Comparison of ENCODE assay signal across 1 cellular context in the genomic region with DNA sequence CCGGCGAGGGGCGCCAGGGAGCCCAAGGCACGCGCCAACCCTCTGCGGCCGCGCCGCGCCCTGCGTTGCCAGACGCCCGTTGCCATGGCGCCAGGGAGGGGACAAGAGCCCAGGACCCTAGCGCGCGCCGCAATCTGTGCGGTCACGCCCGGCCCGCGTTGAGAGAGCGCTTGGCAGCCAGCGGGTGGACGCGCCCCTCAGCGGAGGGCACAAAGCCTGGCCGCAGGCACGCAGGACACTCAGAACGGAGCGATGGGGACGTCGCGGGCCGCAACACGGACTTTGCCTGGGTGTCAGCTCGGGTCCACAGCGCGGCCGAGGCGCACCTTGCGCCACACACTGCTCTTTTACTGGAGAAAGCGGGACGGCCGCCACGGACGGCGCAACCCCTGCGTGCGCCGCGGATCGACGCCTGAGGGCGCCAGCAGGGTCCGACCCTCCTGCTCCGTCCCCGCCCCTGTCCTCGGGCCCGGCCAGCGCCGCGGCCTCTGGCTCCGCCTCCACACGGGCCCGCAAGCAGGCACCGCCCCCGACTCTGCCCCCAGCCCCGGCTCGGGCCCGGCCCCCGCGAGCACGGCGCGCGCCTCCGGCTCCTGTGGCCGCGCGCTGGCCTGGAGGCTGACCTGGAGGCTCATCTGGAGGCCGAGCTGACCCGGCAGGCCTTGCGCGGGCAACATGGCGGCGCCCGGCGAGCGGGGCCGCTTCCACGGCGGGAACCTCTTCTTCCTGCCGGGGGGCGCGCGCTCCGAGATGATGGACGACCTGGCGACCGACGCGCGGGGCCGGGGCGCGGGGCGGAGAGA.
TF ChIP-seq lines count a peak whose summit lies in the region.

A gene (plus strand): TSS at position 650 of the 803 bp plus-strand sequence. CDS start 26 bp downstream, at position 676.

TF ChIP-seq in K562, 482 proteins besides CTCF, POLR2A, EP300 and RAD21 (continued from another document and continues in another):
- TF ChIP-seq, protein P1, sequence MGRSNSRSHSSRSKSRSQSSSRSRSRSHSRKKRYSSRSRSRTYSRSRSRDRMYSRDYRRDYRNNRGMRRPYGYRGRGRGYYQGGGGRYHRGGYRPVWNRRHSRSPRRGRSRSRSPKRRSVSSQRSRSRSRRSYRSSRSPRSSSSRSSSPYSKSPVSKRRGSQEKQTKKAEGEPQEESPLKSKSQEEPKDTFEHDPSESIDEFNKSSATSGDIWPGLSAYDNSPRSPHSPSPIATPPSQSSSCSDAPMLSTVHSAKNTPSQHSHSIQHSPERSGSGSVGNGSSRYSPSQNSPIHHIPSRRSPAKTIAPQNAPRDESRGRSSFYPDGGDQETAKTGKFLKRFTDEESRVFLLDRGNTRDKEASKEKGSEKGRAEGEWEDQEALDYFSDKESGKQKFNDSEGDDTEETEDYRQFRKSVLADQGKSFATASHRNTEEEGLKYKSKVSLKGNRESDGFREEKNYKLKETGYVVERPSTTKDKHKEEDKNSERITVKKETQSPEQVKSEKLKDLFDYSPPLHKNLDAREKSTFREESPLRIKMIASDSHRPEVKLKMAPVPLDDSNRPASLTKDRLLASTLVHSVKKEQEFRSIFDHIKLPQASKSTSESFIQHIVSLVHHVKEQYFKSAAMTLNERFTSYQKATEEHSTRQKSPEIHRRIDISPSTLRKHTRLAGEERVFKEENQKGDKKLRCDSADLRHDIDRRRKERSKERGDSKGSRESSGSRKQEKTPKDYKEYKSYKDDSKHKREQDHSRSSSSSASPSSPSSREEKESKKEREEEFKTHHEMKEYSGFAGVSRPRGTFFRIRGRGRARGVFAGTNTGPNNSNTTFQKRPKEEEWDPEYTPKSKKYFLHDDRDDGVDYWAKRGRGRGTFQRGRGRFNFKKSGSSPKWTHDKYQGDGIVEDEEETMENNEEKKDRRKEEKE (IDR thresholded peaks at IDR 0.05; ENCODE audit: borderline replicate concordance in 1 of 2, control insufficient read depth in 1 of 2, low read depth in 2 of 2, low read length in 1 of 2), result peak in 1 of 2 experiments; percentile 88; a peak in 2 of 4 replicates
- TF ChIP-seq, protein P2, sequence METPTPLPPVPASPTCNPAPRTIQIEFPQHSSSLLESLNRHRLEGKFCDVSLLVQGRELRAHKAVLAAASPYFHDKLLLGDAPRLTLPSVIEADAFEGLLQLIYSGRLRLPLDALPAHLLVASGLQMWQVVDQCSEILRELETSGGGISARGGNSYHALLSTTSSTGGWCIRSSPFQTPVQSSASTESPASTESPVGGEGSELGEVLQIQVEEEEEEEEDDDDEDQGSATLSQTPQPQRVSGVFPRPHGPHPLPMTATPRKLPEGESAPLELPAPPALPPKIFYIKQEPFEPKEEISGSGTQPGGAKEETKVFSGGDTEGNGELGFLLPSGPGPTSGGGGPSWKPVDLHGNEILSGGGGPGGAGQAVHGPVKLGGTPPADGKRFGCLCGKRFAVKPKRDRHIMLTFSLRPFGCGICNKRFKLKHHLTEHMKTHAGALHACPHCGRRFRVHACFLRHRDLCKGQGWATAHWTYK (CRISPR knock-in tag; IDR thresholded peaks at IDR 0.05), result peak; percentile 68; the same call in 1 of the 2 replicates
- TF ChIP-seq POU5F1 (IDR thresholded peaks at IDR 0.05; ENCODE audit: borderline replicate concordance, low read depth, low read length, partially characterized antibody) (no peak), FIP1L1 (IDR thresholded peaks at IDR 0.05; ENCODE audit: low read depth, low read length, poor library complexity, severe bottlenecking) (peak; percentile 95), GATA2 (CRISPR knock-in tag; IDR thresholded peaks at IDR 0.05) (no peak), MECOM (CRISPR knock-in tag; IDR thresholded peaks at IDR 0.05) (no peak), OTX1 (CRISPR knock-in tag; IDR thresholded peaks at IDR 0.05) (no peak), ZNF124 (CRISPR knock-in tag; IDR thresholded peaks at IDR 0.05) (peak; percentile 67; the same call in 1 of the 2 replicates), BACH1 (tag; IDR thresholded peaks at IDR 0.05) (no peak; the same call in 1 of the 2 replicates), TAF1 (IDR thresholded peaks at IDR 0.05; ENCODE audit: control insufficient read depth, extremely low read depth, insufficient read depth, low read length, severe bottlenecking) (peak; percentile 88), MEF2D (tag; conservative IDR thresholded peaks at IDR 0.05; ENCODE audit: low read depth) (no peak), RBM14 (IDR thresholded peaks at IDR 0.05; ENCODE audit: borderline replicate concordance, insufficient read depth, low read depth, low read length) (no peak), BHLHE40 (IDR thresholded peaks at IDR 0.05; ENCODE audit: low read length) (peak; percentile 78), ZNF436 (CRISPR knock-in tag; IDR thresholded peaks at IDR 0.05) (no peak), CHCHD3 (CRISPR knock-in tag; IDR thresholded peaks at IDR 0.05) (peak; percentile 29; the same call in 1 of the 2 replicates), POLR3A (IDR thresholded peaks at IDR 0.05; ENCODE audit: borderline replicate concordance, extremely low read depth, insufficient read depth, insufficient read length) (no peak), XRCC3 (IDR thresholded peaks at IDR 0.05) (no peak), ILF3 (IDR thresholded peaks at IDR 0.05; ENCODE audit: borderline replicate concordance) (peak; percentile 90; the same call in 1 of the 2 replicates), SP2 (IDR thresholded peaks at IDR 0.05; ENCODE audit: extremely low read depth, low read depth, low read length, poor library complexity, severe bottlenecking) (no peak), GABPB1 (CRISPR knock-in tag; IDR thresholded peaks at IDR 0.05) (peak; percentile 81), TRIM28 (IDR thresholded peaks at IDR 0.05) (no peak; the same call in 1 of the 2 replicates), SNRNP70 (optimal IDR thresholded peaks at IDR 0.05; ENCODE audit: low read depth, low read length) (no peak), ZNF311 (CRISPR knock-in tag; IDR thresholded peaks at IDR 0.05) (no peak), KLF6 (CRISPR knock-in tag; IDR thresholded peaks at IDR 0.05; ENCODE audit: borderline replicate concordance) (no peak), ZNF431 (CRISPR knock-in tag; IDR thresholded peaks at IDR 0.05) (no peak)
- TF ChIP-seq, protein P3, sequence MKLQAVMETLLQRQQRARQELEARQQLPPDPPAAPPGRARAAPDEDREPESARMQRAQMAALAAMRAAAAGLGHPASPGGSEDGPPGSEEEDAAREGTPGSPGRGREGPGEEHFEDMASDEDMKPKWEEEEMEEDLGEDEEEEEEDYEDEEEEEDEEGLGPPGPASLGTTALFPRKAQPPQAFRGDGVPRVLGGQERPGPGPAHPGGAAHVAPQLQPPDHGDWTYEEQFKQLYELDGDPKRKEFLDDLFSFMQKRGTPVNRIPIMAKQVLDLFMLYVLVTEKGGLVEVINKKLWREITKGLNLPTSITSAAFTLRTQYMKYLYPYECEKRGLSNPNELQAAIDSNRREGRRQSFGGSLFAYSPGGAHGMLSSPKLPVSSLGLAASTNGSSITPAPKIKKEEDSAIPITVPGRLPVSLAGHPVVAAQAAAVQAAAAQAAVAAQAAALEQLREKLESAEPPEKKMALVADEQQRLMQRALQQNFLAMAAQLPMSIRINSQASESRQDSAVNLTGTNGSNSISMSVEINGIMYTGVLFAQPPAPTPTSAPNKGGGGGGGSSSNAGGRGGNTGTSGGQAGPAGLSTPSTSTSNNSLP (IDR thresholded peaks at IDR 0.05; ENCODE audit: borderline replicate concordance, low read depth, low read length), result peak; percentile 23; the same call in 1 of the 2 replicates
- TF ChIP-seq, protein P4, sequence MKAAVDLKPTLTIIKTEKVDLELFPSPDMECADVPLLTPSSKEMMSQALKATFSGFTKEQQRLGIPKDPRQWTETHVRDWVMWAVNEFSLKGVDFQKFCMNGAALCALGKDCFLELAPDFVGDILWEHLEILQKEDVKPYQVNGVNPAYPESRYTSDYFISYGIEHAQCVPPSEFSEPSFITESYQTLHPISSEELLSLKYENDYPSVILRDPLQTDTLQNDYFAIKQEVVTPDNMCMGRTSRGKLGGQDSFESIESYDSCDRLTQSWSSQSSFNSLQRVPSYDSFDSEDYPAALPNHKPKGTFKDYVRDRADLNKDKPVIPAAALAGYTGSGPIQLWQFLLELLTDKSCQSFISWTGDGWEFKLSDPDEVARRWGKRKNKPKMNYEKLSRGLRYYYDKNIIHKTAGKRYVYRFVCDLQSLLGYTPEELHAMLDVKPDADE (conservative IDR thresholded peaks at IDR 0.05; ENCODE audit: control insufficient read depth, low read depth, low read length), result peak; percentile 73
- TF ChIP-seq, protein P5, sequence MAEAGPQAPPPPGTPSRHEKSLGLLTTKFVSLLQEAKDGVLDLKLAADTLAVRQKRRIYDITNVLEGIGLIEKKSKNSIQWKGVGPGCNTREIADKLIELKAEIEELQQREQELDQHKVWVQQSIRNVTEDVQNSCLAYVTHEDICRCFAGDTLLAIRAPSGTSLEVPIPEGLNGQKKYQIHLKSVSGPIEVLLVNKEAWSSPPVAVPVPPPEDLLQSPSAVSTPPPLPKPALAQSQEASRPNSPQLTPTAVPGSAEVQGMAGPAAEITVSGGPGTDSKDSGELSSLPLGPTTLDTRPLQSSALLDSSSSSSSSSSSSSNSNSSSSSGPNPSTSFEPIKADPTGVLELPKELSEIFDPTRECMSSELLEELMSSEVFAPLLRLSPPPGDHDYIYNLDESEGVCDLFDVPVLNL (CRISPR knock-in tag; IDR thresholded peaks at IDR 0.05; ENCODE audit: low read depth), result peak; percentile 78; the same call in 1 of the 2 replicates
- TF ChIP-seq, protein P6, sequence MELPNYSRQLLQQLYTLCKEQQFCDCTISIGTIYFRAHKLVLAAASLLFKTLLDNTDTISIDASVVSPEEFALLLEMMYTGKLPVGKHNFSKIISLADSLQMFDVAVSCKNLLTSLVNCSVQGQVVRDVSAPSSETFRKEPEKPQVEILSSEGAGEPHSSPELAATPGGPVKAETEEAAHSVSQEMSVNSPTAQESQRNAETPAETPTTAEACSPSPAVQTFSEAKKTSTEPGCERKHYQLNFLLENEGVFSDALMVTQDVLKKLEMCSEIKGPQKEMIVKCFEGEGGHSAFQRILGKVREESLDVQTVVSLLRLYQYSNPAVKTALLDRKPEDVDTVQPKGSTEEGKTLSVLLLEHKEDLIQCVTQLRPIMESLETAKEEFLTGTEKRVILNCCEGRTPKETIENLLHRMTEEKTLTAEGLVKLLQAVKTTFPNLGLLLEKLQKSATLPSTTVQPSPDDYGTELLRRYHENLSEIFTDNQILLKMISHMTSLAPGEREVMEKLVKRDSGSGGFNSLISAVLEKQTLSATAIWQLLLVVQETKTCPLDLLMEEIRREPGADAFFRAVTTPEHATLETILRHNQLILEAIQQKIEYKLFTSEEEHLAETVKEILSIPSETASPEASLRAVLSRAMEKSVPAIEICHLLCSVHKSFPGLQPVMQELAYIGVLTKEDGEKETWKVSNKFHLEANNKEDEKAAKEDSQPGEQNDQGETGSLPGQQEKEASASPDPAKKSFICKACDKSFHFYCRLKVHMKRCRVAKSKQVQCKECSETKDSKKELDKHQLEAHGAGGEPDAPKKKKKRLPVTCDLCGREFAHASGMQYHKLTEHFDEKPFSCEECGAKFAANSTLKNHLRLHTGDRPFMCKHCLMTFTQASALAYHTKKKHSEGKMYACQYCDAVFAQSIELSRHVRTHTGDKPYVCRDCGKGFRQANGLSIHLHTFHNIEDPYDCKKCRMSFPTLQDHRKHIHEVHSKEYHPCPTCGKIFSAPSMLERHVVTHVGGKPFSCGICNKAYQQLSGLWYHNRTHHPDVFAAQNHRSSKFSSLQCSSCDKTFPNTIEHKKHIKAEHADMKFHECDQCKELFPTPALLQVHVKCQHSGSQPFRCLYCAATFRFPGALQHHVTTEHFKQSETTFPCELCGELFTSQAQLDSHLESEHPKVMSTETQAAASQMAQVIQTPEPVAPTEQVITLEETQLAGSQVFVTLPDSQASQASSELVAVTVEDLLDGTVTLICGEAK (IDR thresholded peaks at IDR 0.05), result peak; percentile 31; the same call in 1 of the 2 replicates
- TF ChIP-seq, protein P6 (CRISPR knock-in tag; IDR thresholded peaks at IDR 0.05), result no peak
- TF ChIP-seq, protein P7, sequence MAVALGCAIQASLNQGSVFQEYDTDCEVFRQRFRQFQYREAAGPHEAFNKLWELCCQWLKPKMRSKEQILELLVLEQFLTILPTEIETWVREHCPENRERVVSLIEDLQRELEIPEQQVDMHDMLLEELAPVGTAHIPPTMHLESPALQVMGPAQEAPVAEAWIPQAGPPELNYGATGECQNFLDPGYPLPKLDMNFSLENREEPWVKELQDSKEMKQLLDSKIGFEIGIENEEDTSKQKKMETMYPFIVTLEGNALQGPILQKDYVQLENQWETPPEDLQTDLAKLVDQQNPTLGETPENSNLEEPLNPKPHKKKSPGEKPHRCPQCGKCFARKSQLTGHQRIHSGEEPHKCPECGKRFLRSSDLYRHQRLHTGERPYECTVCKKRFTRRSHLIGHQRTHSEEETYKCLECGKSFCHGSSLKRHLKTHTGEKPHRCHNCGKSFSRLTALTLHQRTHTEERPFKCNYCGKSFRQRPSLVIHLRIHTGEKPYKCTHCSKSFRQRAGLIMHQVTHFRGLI (CRISPR knock-in tag; IDR thresholded peaks at IDR 0.05), result no peak
- TF ChIP-seq, protein P8, sequence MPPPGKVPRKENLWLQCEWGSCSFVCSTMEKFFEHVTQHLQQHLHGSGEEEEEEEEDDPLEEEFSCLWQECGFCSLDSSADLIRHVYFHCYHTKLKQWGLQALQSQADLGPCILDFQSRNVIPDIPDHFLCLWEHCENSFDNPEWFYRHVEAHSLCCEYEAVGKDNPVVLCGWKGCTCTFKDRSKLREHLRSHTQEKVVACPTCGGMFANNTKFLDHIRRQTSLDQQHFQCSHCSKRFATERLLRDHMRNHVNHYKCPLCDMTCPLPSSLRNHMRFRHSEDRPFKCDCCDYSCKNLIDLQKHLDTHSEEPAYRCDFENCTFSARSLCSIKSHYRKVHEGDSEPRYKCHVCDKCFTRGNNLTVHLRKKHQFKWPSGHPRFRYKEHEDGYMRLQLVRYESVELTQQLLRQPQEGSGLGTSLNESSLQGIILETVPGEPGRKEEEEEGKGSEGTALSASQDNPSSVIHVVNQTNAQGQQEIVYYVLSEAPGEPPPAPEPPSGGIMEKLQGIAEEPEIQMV (tag; conservative IDR thresholded peaks at IDR 0.05; ENCODE audit: low read depth), result no peak
